ENCODE assay signal across 24 cellular contexts in genomic region chr1:50278352-50278878, GRCh38.
"Had no signal": no experiment of that assay in that cellular context is flagged by ENCODE, and none has a peak within 500 bp of the region (broad histone marks: within the 10 kb centered on the region; RNA-seq: fewer than 3 reads in every experiment).

No MANE protein-coding gene starts in this region.

- H3K36me3 ChIP-seq: ovary, sigmoid colon, stomach, thyroid gland, vagina had no signal

- FAIRE-seq: frontal cortex, keratinocyte had no signal

- DNase-seq: cortex of kidney; effector CD4-positive, alpha-beta T cell; head of caudate nucleus; mucosa of descending colon; naive B cell; occipital lobe; ovary; psoas muscle; right cardiac atrium; sigmoid colon; stimulated activated CD4-positive, alpha-beta T cell treated with anti-CD3 and anti-CD28 coated beads, Interleukin-2, amount 100 ng/mL, for 24 hours; stimulated activated CD4-positive, alpha-beta T cell treated with anti-CD3 and anti-CD28 coated beads, Interleukin-4, amount 100 ng/mL, for 24 hours; stimulated activated naive CD4-positive, alpha-beta T cell treated with Interleukin-2 at 50 U/mL for 16 hours; stomach; thyroid gland; trophoblast cell had no signal

- H3K9me3 Mint-ChIP-seq: nephron; stimulated activated effector memory CD8-positive, alpha-beta T cell treated with anti-CD3 and anti-CD28 coated beads, Interleukin-12 subunit alpha, Interleukin-12 subunit beta, amount 100 ng/mL, for 72 hours had no signal

- H3K36me3 Mint-ChIP-seq: memory B cell; mesothelial cell of epicardium; naive B cell; stimulated activated effector memory CD8-positive, alpha-beta T cell treated with anti-CD3 and anti-CD28 coated beads, Interleukin-12 subunit alpha, Interleukin-12 subunit beta, amount 100 ng/mL, for 72 hours had no signal

- H3K4me1 Mint-ChIP-seq: mesothelial cell of epicardium; naive B cell; nephron; stimulated activated effector memory CD8-positive, alpha-beta T cell treated with anti-CD3 and anti-CD28 coated beads, Interleukin-12 subunit alpha, Interleukin-12 subunit beta, amount 100 ng/mL, for 72 hours had no signal

- H3K27ac ChIP-seq: ovary, psoas muscle, sigmoid colon, stomach, thyroid gland, vagina had no signal

- H3K9me3 ChIP-seq: mucosa of descending colon, ovary, psoas muscle, sigmoid colon, thyroid gland, vagina had no signal

- H3K4me3 ChIP-seq: lung, mucosa of descending colon, ovary, psoas muscle, sigmoid colon, stomach, thyroid gland, vagina had no signal

- H3K27me3 ChIP-seq: ovary, thyroid gland, vagina had no signal

- H3K27ac Mint-ChIP-seq: memory B cell; mesothelial cell of epicardium; naive B cell; nephron; stimulated activated effector memory CD8-positive, alpha-beta T cell treated with anti-CD3 and anti-CD28 coated beads, Interleukin-12 subunit alpha, Interleukin-12 subunit beta, amount 100 ng/mL, for 72 hours had no signal

- H3K4me3 Mint-ChIP-seq: memory B cell; mesothelial cell of epicardium; naive B cell; nephron; stimulated activated effector memory CD8-positive, alpha-beta T cell treated with anti-CD3 and anti-CD28 coated beads, Interleukin-12 subunit alpha, Interleukin-12 subunit beta, amount 100 ng/mL, for 72 hours had no signal
